ENCODE assay signal across 1 cellular context in the genomic region with DNA sequence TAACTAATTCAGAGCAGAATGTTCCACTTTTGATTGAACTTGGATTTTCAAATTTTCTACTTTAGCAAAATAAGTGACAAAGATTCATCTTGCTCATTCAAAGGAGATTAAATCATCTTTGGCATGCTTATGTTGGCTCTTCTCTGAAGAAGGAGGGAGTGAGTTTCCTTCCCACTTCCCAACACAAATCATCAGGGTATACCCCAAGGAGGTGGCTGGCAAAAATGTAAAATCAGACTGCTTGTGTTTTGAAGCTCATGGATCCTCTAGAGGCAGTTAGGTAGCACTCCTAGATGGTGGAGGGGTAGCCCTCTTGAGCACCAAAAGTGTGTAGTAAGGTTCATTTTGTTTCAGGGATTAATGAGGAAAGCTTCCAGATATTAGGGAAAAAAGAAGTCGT.
TF ChIP-seq lines count a peak whose summit lies in the region.

No MANE protein-coding gene starts in this region.

TF ChIP-seq in GM23338, 12 proteins besides CTCF, POLR2A, EP300 and RAD21 (continued from another document):
- TF ChIP-seq, protein P1, sequence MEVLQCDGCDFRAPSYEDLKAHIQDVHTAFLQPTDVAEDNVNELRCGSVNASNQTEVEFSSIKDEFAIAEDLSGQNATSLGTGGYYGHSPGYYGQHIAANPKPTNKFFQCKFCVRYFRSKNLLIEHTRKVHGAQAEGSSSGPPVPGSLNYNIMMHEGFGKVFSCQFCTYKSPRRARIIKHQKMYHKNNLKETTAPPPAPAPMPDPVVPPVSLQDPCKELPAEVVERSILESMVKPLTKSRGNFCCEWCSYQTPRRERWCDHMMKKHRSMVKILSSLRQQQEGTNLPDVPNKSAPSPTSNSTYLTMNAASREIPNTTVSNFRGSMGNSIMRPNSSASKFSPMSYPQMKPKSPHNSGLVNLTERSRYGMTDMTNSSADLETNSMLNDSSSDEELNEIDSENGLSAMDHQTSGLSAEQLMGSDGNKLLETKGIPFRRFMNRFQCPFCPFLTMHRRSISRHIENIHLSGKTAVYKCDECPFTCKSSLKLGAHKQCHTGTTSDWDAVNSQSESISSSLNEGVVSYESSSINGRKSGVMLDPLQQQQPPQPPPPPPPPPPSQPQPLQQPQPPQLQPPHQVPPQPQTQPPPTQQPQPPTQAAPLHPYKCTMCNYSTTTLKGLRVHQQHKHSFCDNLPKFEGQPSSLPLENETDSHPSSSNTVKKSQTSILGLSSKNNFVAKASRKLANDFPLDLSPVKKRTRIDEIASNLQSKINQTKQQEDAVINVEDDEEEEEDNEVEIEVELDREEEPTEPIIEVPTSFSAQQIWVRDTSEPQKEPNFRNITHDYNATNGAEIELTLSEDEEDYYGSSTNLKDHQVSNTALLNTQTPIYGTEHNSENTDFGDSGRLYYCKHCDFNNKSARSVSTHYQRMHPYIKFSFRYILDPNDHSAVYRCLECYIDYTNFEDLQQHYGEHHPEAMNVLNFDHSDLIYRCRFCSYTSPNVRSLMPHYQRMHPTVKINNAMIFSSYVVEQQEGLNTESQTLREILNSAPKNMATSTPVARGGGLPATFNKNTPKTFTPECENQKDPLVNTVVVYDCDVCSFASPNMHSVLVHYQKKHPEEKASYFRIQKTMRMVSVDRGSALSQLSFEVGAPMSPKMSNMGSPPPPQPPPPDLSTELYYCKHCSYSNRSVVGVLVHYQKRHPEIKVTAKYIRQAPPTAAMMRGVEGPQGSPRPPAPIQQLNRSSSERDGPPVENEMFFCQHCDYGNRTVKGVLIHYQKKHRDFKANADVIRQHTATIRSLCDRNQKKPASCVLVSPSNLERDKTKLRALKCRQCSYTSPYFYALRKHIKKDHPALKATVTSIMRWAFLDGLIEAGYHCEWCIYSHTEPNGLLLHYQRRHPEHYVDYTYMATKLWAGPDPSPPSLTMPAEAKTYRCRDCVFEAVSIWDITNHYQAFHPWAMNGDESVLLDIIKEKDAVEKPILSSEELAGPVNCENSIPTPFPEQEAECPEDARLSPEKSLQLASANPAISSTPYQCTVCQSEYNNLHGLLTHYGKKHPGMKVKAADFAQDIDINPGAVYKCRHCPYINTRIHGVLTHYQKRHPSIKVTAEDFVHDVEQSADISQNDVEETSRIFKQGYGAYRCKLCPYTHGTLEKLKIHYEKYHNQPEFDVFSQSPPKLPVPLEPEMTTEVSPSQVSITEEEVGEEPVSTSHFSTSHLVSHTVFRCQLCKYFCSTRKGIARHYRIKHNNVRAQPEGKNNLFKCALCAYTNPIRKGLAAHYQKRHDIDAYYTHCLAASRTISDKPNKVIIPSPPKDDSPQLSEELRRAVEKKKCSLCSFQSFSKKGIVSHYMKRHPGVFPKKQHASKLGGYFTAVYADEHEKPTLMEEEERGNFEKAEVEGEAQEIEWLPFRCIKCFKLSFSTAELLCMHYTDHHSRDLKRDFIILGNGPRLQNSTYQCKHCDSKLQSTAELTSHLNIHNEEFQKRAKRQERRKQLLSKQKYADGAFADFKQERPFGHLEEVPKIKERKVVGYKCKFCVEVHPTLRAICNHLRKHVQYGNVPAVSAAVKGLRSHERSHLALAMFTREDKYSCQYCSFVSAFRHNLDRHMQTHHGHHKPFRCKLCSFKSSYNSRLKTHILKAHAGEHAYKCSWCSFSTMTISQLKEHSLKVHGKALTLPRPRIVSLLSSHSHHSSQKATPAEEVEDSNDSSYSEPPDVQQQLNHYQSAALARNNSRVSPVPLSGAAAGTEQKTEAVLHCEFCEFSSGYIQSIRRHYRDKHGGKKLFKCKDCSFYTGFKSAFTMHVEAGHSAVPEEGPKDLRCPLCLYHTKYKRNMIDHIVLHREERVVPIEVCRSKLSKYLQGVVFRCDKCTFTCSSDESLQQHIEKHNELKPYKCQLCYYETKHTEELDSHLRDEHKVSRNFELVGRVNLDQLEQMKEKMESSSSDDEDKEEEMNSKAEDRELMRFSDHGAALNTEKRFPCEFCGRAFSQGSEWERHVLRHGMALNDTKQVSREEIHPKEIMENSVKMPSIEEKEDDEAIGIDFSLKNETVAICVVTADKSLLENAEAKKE (CRISPR knock-in tag; IDR thresholded peaks at IDR 0.05): no peak
TF ChIP-seq in GM23338: peak in this region for 0.
